In genomic region chr19:12365372-12366162, GRCh38 we compare ENCODE assay signal across 8 cellular contexts. TPM values are rescaled to one million over a fixed set of nuclear protein-coding genes. Genes with fewer than 3 reads are reported as not detected.
DNase-seq lines count a peak whose midpoint lies in the region; ATAC-seq and TF ChIP-seq lines count a peak whose summit lies in the region.

ZNF442 (minus strand) TSS chr19:12365683; CDS start chr19:12363631, 2,052 bp downstream.

- peaks cover 3% of the 10 kb centered on the region for H3K27me3 ChIP-seq in NT2/D1 (ENCODE audit: insufficient read depth, insufficient read length)

- ATAC-seq in GM19023 (IDR thresholded peaks at IDR 0.05; ENCODE audit: unreplicated experiment) (peak; percentile 84), HG03378 (IDR thresholded peaks at IDR 0.05; ENCODE audit: unreplicated experiment) (peak; percentile 86)

- peaks cover 7% of the 10 kb centered on the region for H3K27me3 Mint-ChIP-seq in endothelial cell (ENCODE audit: unreplicated experiment)

- H3K27ac Mint-ChIP-seq in endothelial cell (ENCODE audit: unreplicated experiment): peak within 1 kb of the TSS; percentile 92

- 0 to 1% methylated on average over 31 to 34 of the region's 38 CpGs for WGBS in mesodermal cell (ENCODE audit: insufficient coverage in 2 of 2), 2 experiments

- DNase-seq in Ammon's horn (ENCODE audit: low spot score) (peak; percentile 99), NT2/D1 (ENCODE audit: low read depth, low spot score) (peak; percentile 98), endothelial cell (ENCODE audit: low spot score) (peak; percentile 91)
- DNase-seq in activated CD8-positive, alpha-beta memory T cell treated with anti-CD3 and anti-CD28 coated beads, Interleukin-2, amount 50 U/mL, for 48 hours: peak; percentile 89
- DNase-seq in stimulated activated CD8-positive, alpha-beta memory T cell treated with anti-CD3 and anti-CD28 coated beads, Interleukin-15, amount 100 ng/mL, for 24 hours (ENCODE audit: low read depth): peak; percentile 44

- H3K27ac ChIP-seq in mesodermal cell (ENCODE audit: low read depth, low read length, severe bottlenecking): peak within 1 kb of the TSS; percentile 95

- H3K9me3 Mint-ChIP-seq in endothelial cell (ENCODE audit: unreplicated experiment): peaks cover 16% of the 10 kb centered on the region

- H3K4me1 ChIP-seq in NT2/D1 (ENCODE audit: insufficient read depth, insufficient read length) (no peaks in the 10 kb centered on the region), mesodermal cell (ENCODE audit: control insufficient read depth, insufficient read depth, low read length, poor library complexity, severe bottlenecking) (no peaks in the 10 kb centered on the region)

- peaks cover 37% of the 10 kb centered on the region for H3K36me3 Mint-ChIP-seq in endothelial cell (ENCODE audit: low read depth, unreplicated experiment)

- H3K9me3 ChIP-seq in NT2/D1 (ENCODE audit: insufficient read depth, low read length): peaks cover 29% of the 10 kb centered on the region; the same call in 1 of the 2 replicates
- H3K9me3 ChIP-seq in mesodermal cell (ENCODE audit: control insufficient read depth, low read length): peaks cover 26% of the 10 kb centered on the region

- H3K4me3 ChIP-seq in NT2/D1 (ENCODE audit: insufficient read length, low read depth) (peak within 1 kb of the TSS; percentile 91), mesodermal cell (ENCODE audit: extremely low read depth, insufficient read depth, low read length, poor library complexity, severe bottlenecking) (peak within 1 kb of the TSS; percentile 76)

- H3K36me3 ChIP-seq in NT2/D1 (ENCODE audit: insufficient read depth, insufficient read length, low read length) (peaks cover 7% of the 10 kb centered on the region), mesodermal cell (ENCODE audit: control insufficient read depth, insufficient read depth, low read length) (peaks cover 7% of the 10 kb centered on the region)

- H3K4me3 Mint-ChIP-seq in endothelial cell (ENCODE audit: unreplicated experiment): peak within 1 kb of the TSS; percentile 95

- TF ChIP-seq CTCF in endothelial cell (IDR thresholded peaks at IDR 0.05; ENCODE audit: unreplicated experiment): no peak

- H3K4me1 Mint-ChIP-seq in endothelial cell (ENCODE audit: unreplicated experiment): peaks cover 10% of the 10 kb centered on the region

- H3K9ac ChIP-seq in NT2/D1 (ENCODE audit: insufficient read length, low read depth): peak within 1 kb of the TSS; percentile 91

RNA-seq across cellular contexts. Expression of gene ZNF442, which starts in this region (rescaled TPM):
- total RNA-seq in endothelial cell (ENCODE audit: unreplicated experiment): 4.0 TPM
- polyA plus RNA-seq in mesodermal cell (2013, experiment 1 of 2): 1.6 TPM
- polyA plus RNA-seq in mesodermal cell (2013, experiment 2 of 2): 2.4 TPM

Comparison
In these comparisons a context has a peak if more than half of its experiments do, and no peak if none do; other contexts are left out.
1. Peak in every context shown above with its lines: DNase-seq, ATAC-seq, H3K4me3 ChIP-seq and H3K27ac ChIP-seq.
2. DNase-seq: peak in every context shown above with its lines; median percentile 99 in Ammon's horn; 98 in NT2/D1; 91 in endothelial cell; 89 in activated CD8-positive, alpha-beta memory T cell treated with anti-CD3 and anti-CD28 coated beads, Interleukin-2, amount 50 U/mL, for 48 hours; 44 in stimulated activated CD8-positive, alpha-beta memory T cell treated with anti-CD3 and anti-CD28 coated beads, Interleukin-15, amount 100 ng/mL, for 24 hours.